Comparison of ENCODE assay signal across 29 cellular contexts in the genomic region with DNA sequence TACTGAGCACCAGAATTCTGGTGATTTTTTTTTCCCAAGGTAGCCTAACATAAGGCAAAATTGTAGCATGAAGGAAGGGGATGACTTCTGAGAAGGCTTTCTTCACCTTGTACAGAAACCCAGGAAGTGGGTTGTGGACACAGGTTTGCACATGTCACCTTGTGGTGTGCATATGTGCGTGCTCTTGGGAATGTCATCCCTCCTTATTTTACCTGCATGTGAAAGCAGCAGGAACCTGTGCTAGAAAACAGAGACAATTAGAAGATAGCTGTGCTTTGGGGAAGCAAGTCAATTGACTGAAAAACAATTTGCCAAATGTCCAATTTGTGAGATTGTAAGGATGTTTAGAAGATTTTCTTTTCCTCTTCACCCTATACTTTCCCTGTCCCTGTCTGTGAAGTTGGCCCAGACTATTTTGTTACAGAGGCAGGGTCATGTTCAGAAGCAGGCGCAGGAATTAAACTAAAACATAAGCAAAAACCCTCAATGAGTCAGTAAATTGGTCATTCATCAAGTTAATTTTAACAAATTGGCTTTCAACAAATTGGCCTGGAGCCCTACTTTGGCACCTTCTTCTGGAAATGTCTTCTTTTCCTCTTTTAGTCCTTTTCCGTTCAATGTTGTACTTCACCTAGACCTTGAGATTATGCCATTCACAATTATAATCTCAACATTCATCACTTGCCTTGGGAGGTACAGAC.
DNase-seq lines count a peak whose midpoint lies in the region; ATAC-seq, FAIRE-seq and TF ChIP-seq lines count a peak whose summit lies in the region.
"Had no signal": no experiment of that assay in that cellular context is flagged by ENCODE, and none has a peak within 500 bp of the region (broad histone marks: within the 10 kb centered on the region; RNA-seq: fewer than 3 reads in every experiment).

No MANE protein-coding gene starts in this region.

- H3K36me3 ChIP-seq in liver (ENCODE audit: control insufficient read depth in 4 of 4, insufficient read depth in 3 of 4, low read depth in 1 of 4, low read length in 3 of 4) (no peaks in the 10 kb centered on the region), HepG2 (replicated peaks in 1 of 2; ENCODE audit: control insufficient read depth in 1 of 2, insufficient read depth in 2 of 2, low read length in 2 of 2) (no peaks in the 10 kb centered on the region)
- H3K36me3 ChIP-seq: BLaER1 treated with 17β-estradiol and CSF1 and Interleukin-3, amounts not matched to agents 10 nM and 100 nM; SJCRH30 had no signal

- no peak overlapping the region for H2AFZ ChIP-seq in HepG2 (ENCODE audit: low read length)
- H2AFZ ChIP-seq: GM23248 had no signal

- DNase-seq in HepG2 (ENCODE audit: low spot score) (no peak), cerebellar cortex (ENCODE audit: low spot score) (peak; percentile 17), foreskin keratinocyte (peak in 1 of 2 donors; percentile 13), HCEC 1CT (no peak), NCI-H748 (lab: John Stamatoyannopoulos, UW; ENCODE audit: unreplicated experiment) (no peak)
- no peak for DNase-seq in natural killer cell treated with Interleukin-12 subunit alpha and Interleukin-12 subunit beta and Interleukin-15 and Interleukin-18, amount 100 ng/mL, for 72 hours (ENCODE audit: low spot score)
- DNase-seq: AML-193; CD4-positive, alpha-beta T cell; GM23248; H7; NCI-H1048; NCI-H1417 treated with DMSO at 0.1 percent for 48 hours; NCI-H1694 treated with DMSO at 0.1 percent for 48 hours; NCI-H2081 treated with DMSO at 0.1 percent for 48 hours; NCI-H2171; NCI-H226; NCI-H510A; NCI-H748 treated with DMSO at 0.1 percent for 48 hours; NK-92 treated with Interleukin-12 subunit alpha and Interleukin-12 subunit beta, amount 100 ng/mL, for 24 hours; PC-3; SJCRH30 had no signal

- H3K4me3 Mint-ChIP-seq in natural killer cell treated with Interleukin-12 subunit alpha and Interleukin-12 subunit beta and Interleukin-15 and Interleukin-18, amount 100 ng/mL, for 72 hours = no peak overlapping the region
- H3K4me3 Mint-ChIP-seq: CD4-positive, alpha-beta T cell; IgD-negative memory B cell had no signal

- CTCF ChIA-PET in HepG2 (lab: Yijun Ruan, JAX; ENCODE audit: low intra/inter-chr PET ratio, low total read pairs) = no interaction called here

- TF ChIP-seq EP300 in HepG2 (IDR thresholded peaks at IDR 0.05; ENCODE audit: low read depth in 2 of 2, low read length in 2 of 2) (no peak), HepG2 (CRISPR knock-in tag; IDR thresholded peaks at IDR 0.05; ENCODE audit: borderline replicate concordance) (no peak)

- H3K4me2 ChIP-seq in HepG2 (ENCODE audit: low read depth, low read length) = no peak overlapping the region
- H3K4me2 ChIP-seq: BLaER1 treated with 17β-estradiol and CSF1 and Interleukin-3, amounts not matched to agents 10 nM and 100 nM had no signal

- FAIRE-seq in HepG2 (lab: Jason Lieb, UNC) = no peak
- FAIRE-seq: A204.1, D721Med had no signal

- H3K27me3 ChIP-seq in liver (ENCODE audit: control insufficient read depth in 4 of 4, insufficient read depth in 4 of 4, low read length in 3 of 4) (no peaks in the 10 kb centered on the region), HepG2 (ENCODE audit: control insufficient read depth in 1 of 2, insufficient read depth in 2 of 2, low read length in 2 of 2) (no peaks in the 10 kb centered on the region), foreskin keratinocyte (no peaks in the 10 kb centered on the region)
- H3K27me3 ChIP-seq: BLaER1 treated with 17β-estradiol and CSF1 and Interleukin-3, amounts not matched to agents 10 nM and 100 nM; SJCRH30 had no signal

- ATAC-seq in HepG2 = no peak
- peak; percentile 11 for ATAC-seq in foreskin keratinocyte
- no peak for ATAC-seq in HG02623 (IDR thresholded peaks at IDR 0.05; ENCODE audit: unreplicated experiment)
- no peak for ATAC-seq in natural killer cell treated with Interleukin-12 subunit alpha and Interleukin-12 subunit beta and Interleukin-15 and Interleukin-18, amount 100 ng/mL, for 72 hours
- ATAC-seq: PC-3, Right ventricle myocardium inferior, SK-N-SH treated with all-trans-retinoic acid at 6 μM for 48 hours had no signal

- TF ChIP-seq CTCF in liver (IDR thresholded peaks at IDR 0.05; ENCODE audit: low read depth, low read length, missing input control) (no peak), HepG2 (CRISPR knock-in tag; IDR thresholded peaks at IDR 0.05) (no peak), foreskin keratinocyte (conservative IDR thresholded peaks at IDR 0.05) (no peak)

- H3K27me3 Mint-ChIP-seq in natural killer cell treated with Interleukin-12 subunit alpha and Interleukin-12 subunit beta and Interleukin-15 and Interleukin-18, amount 100 ng/mL, for 72 hours = peaks cover 14 to 15% of the 10 kb centered on the region in 2 donors
- H3K27me3 Mint-ChIP-seq: IgD-negative memory B cell had no signal

- H4K20me1 ChIP-seq in HepG2 (ENCODE audit: insufficient read depth, low read length) = no peaks in the 10 kb centered on the region
- H4K20me1 ChIP-seq: BLaER1 treated with 17β-estradiol and CSF1 and Interleukin-3, amounts not matched to agents 10 nM and 100 nM had no signal

- peaks cover 13 to 16% of the 10 kb centered on the region in 2 donors for H3K4me1 Mint-ChIP-seq in natural killer cell treated with Interleukin-12 subunit alpha and Interleukin-12 subunit beta and Interleukin-15 and Interleukin-18, amount 100 ng/mL, for 72 hours (ENCODE audit: low read depth in 2 of 2)

- no peak for TF ChIP-seq POLR2A in HepG2 (IDR thresholded peaks at IDR 0.05; ENCODE audit: insufficient read depth in 1 of 2, low read depth in 2 of 2, low read length in 2 of 2)

- H3K36me3 Mint-ChIP-seq in natural killer cell treated with Interleukin-12 subunit alpha and Interleukin-12 subunit beta and Interleukin-15 and Interleukin-18, amount 100 ng/mL, for 72 hours = no peaks in the 10 kb centered on the region
- H3K36me3 Mint-ChIP-seq: IgD-negative memory B cell had no signal

- no peaks in the 10 kb centered on the region for H3K79me2 ChIP-seq in HepG2 (ENCODE audit: insufficient read depth, low read length)

- H3K4me1 ChIP-seq in liver (ENCODE audit: control insufficient read depth in 4 of 4, insufficient read depth in 4 of 4, low read length in 3 of 4) (peaks cover 0 to 32% (median 27%) of the 10 kb centered on the region in 4 donors), HepG2 (ENCODE audit: insufficient read depth, low read length) (0 out of 2 replicates have a peak, but pooled peaks cover 4% of the 10 kb centered on the region), foreskin keratinocyte (no peaks in the 10 kb centered on the region)

- H3K27ac ChIP-seq in liver (ENCODE audit: low read depth in 1 of 2, low read length in 2 of 2) = peak overlapping the region; percentile 28 to 63
- H3K27ac ChIP-seq in HepG2 (ENCODE audit: extremely low read length, insufficient read depth, low read length) = no peak overlapping the region
- H3K27ac ChIP-seq in foreskin keratinocyte = no peak overlapping the region
- H3K27ac ChIP-seq: BLaER1 treated with 17β-estradiol and CSF1 and Interleukin-3, amounts not matched to agents 10 nM and 100 nM; GM23248; SJCRH30 had no signal

- TF ChIP-seq RAD21 in liver (IDR thresholded peaks at IDR 0.05) (no peak), HepG2 (CRISPR knock-in tag; IDR thresholded peaks at IDR 0.05) (no peak)

- no peak overlapping the region for H3K4me3 ChIP-seq in liver (ENCODE audit: low read depth in 1 of 3, low read length in 3 of 3)
- no peak overlapping the region for H3K4me3 ChIP-seq in HepG2 (replicated peaks in 1 of 3; ENCODE audit: insufficient read depth in 1 of 3, low read depth in 2 of 3, low read length in 3 of 3)
- H3K4me3 ChIP-seq: BLaER1 treated with 17β-estradiol and CSF1 and Interleukin-3, amounts not matched to agents 10 nM and 100 nM; GM23248; SJCRH30 had no signal

- H3K9me3 Mint-ChIP-seq in natural killer cell treated with Interleukin-12 subunit alpha and Interleukin-12 subunit beta and Interleukin-15 and Interleukin-18, amount 100 ng/mL, for 72 hours = no peaks in the 10 kb centered on the region
- H3K9me3 Mint-ChIP-seq: CD4-positive, alpha-beta T cell; IgD-negative memory B cell had no signal

- 90% methylated on average over 3 of the region's 3 CpGs for WGBS in liver
- 54% methylated on average over 3 of the region's 3 CpGs for WGBS in HepG2 (ENCODE audit: low lambda C conversion rate)

- in situ Hi-C loops in HepG2 (cut with HindIII; ENCODE audit: extremely low pct_ligation_motif_present, low pct_unique_long_range_greater_than_20kb) = loop anchor here (25.0 kb wide), 1 partner anchor 1302 kb away; no protein-coding TSS in a partner anchor

- no peak overlapping the region for H3K27ac Mint-ChIP-seq in natural killer cell treated with Interleukin-12 subunit alpha and Interleukin-12 subunit beta and Interleukin-15 and Interleukin-18, amount 100 ng/mL, for 72 hours
- H3K27ac Mint-ChIP-seq: CD4-positive, alpha-beta T cell had no signal

- H3K9ac ChIP-seq in liver (ENCODE audit: low read depth in 1 of 2, low read length in 2 of 2) (no peak overlapping the region), HepG2 (ENCODE audit: insufficient read depth, low read depth, low read length) (no peak overlapping the region)
- H3K9ac ChIP-seq: BLaER1 treated with 17β-estradiol and CSF1 and Interleukin-3, amounts not matched to agents 10 nM and 100 nM; GM23248 had no signal

- H3K9me3 ChIP-seq in liver (ENCODE audit: control insufficient read depth in 4 of 4, low read length in 3 of 4) = no peaks in the 10 kb centered on the region
- H3K9me3 ChIP-seq in HepG2 (ENCODE audit: low read length) = no peaks in the 10 kb centered on the region
- H3K9me3 ChIP-seq: BLaER1 treated with 17β-estradiol and CSF1 and Interleukin-3, amounts not matched to agents 10 nM and 100 nM had no signal

- BruUV-seq in HepG2 (replicated peaks; lab: Mats Ljungman, UMichigan) = no TSS peak

- intact Hi-C loops in HepG2 (cut with micrococcal nuclease; ENCODE audit: unreplicated experiment) = loop anchor here (5.0 kb wide), 2 partner anchors 342 to 507 kb away; partner anchors contain the start of gene STXBP5

- POLR2A ChIA-PET in HepG2 (lab: Yijun Ruan, JAX) = no interaction called here

TF ChIP-seq in liver, 16 proteins besides CTCF, POLR2A, EP300 and RAD21:
- TF ChIP-seq FOXA1 (IDR thresholded peaks at IDR 0.05) = no peak

TF ChIP-seq in HepG2, 621 proteins besides CTCF, POLR2A, EP300 and RAD21 (continues in another document):
- no peak for TF ChIP-seq MLLT10 (CRISPR knock-in tag; IDR thresholded peaks at IDR 0.05)
- no peak for TF ChIP-seq FOXK2 (IDR thresholded peaks at IDR 0.05)
- no peak for TF ChIP-seq XRCC5 (optimal IDR thresholded peaks at IDR 0.05; ENCODE audit: low read length)
- no peak for TF ChIP-seq TEF (CRISPR knock-in tag; IDR thresholded peaks at IDR 0.05)
- no peak for TF ChIP-seq KAT7 (CRISPR knock-in tag; IDR thresholded peaks at IDR 0.05; ENCODE audit: borderline replicate concordance)
- no peak for TF ChIP-seq ZNF550 (CRISPR knock-in tag; IDR thresholded peaks at IDR 0.05; ENCODE audit: borderline replicate concordance)
- TF ChIP-seq RELA (CRISPR knock-in tag; IDR thresholded peaks at IDR 0.05) = no peak

Comparison
In these comparisons a context has a peak if more than half of its experiments do, and no peak if none do; other contexts are left out.
1. H3K27ac ChIP-seq: peak in liver (2 of 2); none in HepG2 (single experiment) and foreskin keratinocyte (single experiment).